8 cellular contexts compared by ENCODE assay signal in the genomic region with DNA sequence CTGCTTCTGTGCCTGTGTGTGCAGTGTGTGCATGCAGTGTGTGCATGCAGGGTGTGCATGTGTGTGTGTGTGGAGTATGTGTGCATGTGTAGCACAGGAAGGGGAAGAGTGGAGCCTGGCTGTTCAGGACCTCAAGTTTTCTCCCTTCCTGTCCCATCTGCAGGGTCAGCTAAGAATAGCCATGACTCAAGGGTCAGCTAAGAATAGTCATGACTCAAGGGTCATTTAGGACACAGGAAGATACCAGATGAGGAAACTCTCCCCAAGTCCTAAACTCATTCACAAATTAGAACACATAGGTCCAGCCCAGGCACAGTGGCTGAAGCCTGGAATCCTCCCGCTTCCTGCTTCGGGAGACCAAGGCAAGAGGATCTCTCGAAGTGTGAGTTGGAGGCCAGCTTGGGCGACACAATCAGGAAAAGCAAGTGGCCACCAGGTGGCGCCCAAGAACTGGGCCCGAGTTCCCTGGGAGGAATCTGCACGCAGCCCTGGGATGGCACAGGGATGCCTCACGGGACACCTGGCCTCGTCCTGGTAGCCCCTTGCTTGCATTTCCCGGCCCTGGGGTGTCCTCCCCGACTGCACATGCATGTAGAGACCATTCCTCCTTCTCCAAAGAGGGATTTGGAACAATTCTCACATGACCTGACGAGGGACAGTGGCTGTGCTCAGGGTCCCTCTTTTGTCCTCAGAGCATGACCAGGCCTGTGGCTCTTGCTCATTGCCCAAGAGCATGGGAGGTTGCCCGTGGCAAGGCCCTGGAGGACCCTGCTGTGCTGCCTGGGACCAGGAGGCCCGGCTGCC. TPM values are rescaled to one million over a fixed set of nuclear protein-coding genes. Genes with fewer than 3 reads are reported as not detected.
DNase-seq lines count a peak whose midpoint lies in the region; ATAC-seq and TF ChIP-seq lines count a peak whose summit lies in the region.

No MANE protein-coding gene starts in this region.

- intact Hi-C loops in A673 (cut with micrococcal nuclease; ENCODE audit: unreplicated experiment) (loop anchor here (5.0 kb wide), 1 partner anchor 479 kb away; no protein-coding TSS in a partner anchor), heart left ventricle (cut with DNase I) (loop anchor here in 7 of 10 donors (2.0 to 10.0 kb wide), 6 partner anchors 156 to 309 kb away; partner anchors contain the start of gene LANCL2 (in 1 of the 7))

- ATAC-seq in RWPE2 (ENCODE audit: low read depth) (peak; percentile 71), heart left ventricle (peak; percentile 28 to 87 (median 76))

- TF ChIP-seq CTCF in A673 (conservative IDR thresholded peaks at IDR 0.05; ENCODE audit: low read depth, low read length) (peak; percentile 92), GM13977 (IDR thresholded peaks at IDR 0.05; ENCODE audit: extremely low read depth, insufficient read depth, missing control alignments) (peak; percentile 90), RWPE2 (IDR thresholded peaks at IDR 0.05; ENCODE audit: poor library complexity, severe bottlenecking) (peak; percentile 86), heart left ventricle (IDR thresholded peaks at IDR 0.05) (peak; percentile 48 to 76 (median 64))

- no peak overlapping the region for H3K27ac ChIP-seq in A673 (ENCODE audit: low read depth, low read length, poor library complexity, severe bottlenecking)
- H3K27ac ChIP-seq in RWPE2 (ENCODE audit: poor library complexity, severe bottlenecking): no peak overlapping the region
- H3K27ac ChIP-seq in heart left ventricle: peak overlapping the region in 1 of 12 donors; percentile 24

- no peak for TF ChIP-seq POLR2A in heart left ventricle (IDR thresholded peaks at IDR 0.05)

- H3K36me3 ChIP-seq in A673 (ENCODE audit: insufficient read depth, low read length, poor library complexity, severe bottlenecking) (no peaks in the 10 kb centered on the region), RWPE2 (ENCODE audit: low read depth) (no peaks in the 10 kb centered on the region), heart left ventricle (no peaks in the 10 kb centered on the region), skeletal muscle satellite cell (ENCODE audit: insufficient read depth, low read length) (no peaks in the 10 kb centered on the region)

- DNase-seq in A673 (ENCODE audit: low spot score) (peak; percentile 80), GM13977 (ENCODE audit: low spot score) (peak; percentile 56), HT-29 (ENCODE audit: low spot score) (peak; percentile 89), RWPE2 (ENCODE audit: low spot score) (no peak), heart left ventricle (peak in 4 of 5 donors; percentile 52 to 84 (median 60)), middle frontal gyrus (ENCODE audit: extremely low spot score, low spot score) (no peak)
- DNase-seq in activated effector memory CD4-positive, alpha-beta T cell treated with Interleukin-2 at 50 U/mL for 16 hours: peak; percentile 51

- no peaks in the 10 kb centered on the region for H3K9me3 ChIP-seq in A673 (ENCODE audit: low read depth, low read length, poor library complexity, severe bottlenecking)
- H3K9me3 ChIP-seq in RWPE2 (ENCODE audit: severe bottlenecking): no peaks in the 10 kb centered on the region
- H3K9me3 ChIP-seq in heart left ventricle: no peaks in the 10 kb centered on the region
- no peaks in the 10 kb centered on the region for H3K9me3 ChIP-seq in skeletal muscle satellite cell (replicated peaks; ENCODE audit: low read length)

- H3K9ac ChIP-seq in skeletal muscle satellite cell (ENCODE audit: low read depth, low read length): no peak overlapping the region

- no peaks in the 10 kb centered on the region for H3K27me3 ChIP-seq in A673 (replicated peaks; ENCODE audit: insufficient read depth, low read depth, low read length, poor library complexity)
- no peaks in the 10 kb centered on the region for H3K27me3 ChIP-seq in RWPE2 (ENCODE audit: insufficient read depth, poor library complexity, severe bottlenecking)
- no peaks in the 10 kb centered on the region for H3K27me3 ChIP-seq in heart left ventricle
- H3K27me3 ChIP-seq in skeletal muscle satellite cell (ENCODE audit: control insufficient read depth, insufficient read depth, low read length): peaks cover 18% of the 10 kb centered on the region

- H3K4me2 ChIP-seq in skeletal muscle satellite cell (ENCODE audit: low read length): peak overlapping the region; percentile 36

- 63 to 74% (median 71%) methylated on average over 12 to 14 of the region's 14 CpGs for WGBS in heart left ventricle, 4 donors

- CTCF ChIA-PET in A673 (lab: Charles Lee): no interaction called here

- in situ Hi-C loops in GM13977 (cut with MboI; ENCODE audit: low pct_unique_long_range_greater_than_20kb, low sequenced_read_pairs, unreplicated experiment): loop anchor here (25.0 kb wide), 1 partner anchor 306 kb away; no protein-coding TSS in a partner anchor

- POLR2A ChIA-PET in A673 (lab: Charles Lee; ENCODE audit: low non-redundant PET): no interaction called here

- H3K4me1 ChIP-seq in A673 (ENCODE audit: insufficient read depth, low read length, poor library complexity, severe bottlenecking) (no peaks in the 10 kb centered on the region), RWPE2 (ENCODE audit: insufficient read depth, poor library complexity, severe bottlenecking) (no peaks in the 10 kb centered on the region), heart left ventricle (peaks cover 0 to 13% (median 2%) of the 10 kb centered on the region in 12 donors), skeletal muscle satellite cell (ENCODE audit: control insufficient read depth, insufficient read depth, low read length) (peaks cover 12% of the 10 kb centered on the region)

- no peak overlapping the region for H3K4me3 ChIP-seq in A673 (ENCODE audit: low read depth, low read length, poor library complexity, severe bottlenecking)
- H3K4me3 ChIP-seq in RWPE2 (ENCODE audit: severe bottlenecking): no peak overlapping the region
- no peak overlapping the region for H3K4me3 ChIP-seq in heart left ventricle
- H3K4me3 ChIP-seq in skeletal muscle satellite cell (ENCODE audit: low read length): no peak overlapping the region

- no TSS peak for BruUV-seq in A673 (replicated peaks; lab: Mats Ljungman, UMichigan)

RNA-seq across cellular contexts. Expression of gene VOPP1, which starts 21.4 kb away (rescaled TPM):
- total RNA-seq in A673 (2021) (44.8 and 49.6 TPM in 2 replicates), heart left ventricle (10 to 100 TPM; 20.3 to 58.0 (median 26.8) TPM)
- 126 and 133 TPM in 2 replicates for total RNA-seq in HT-29 (2014; rRNA removed; shearing (Covaris generic))
- polyA plus RNA-seq in heart left ventricle: 10 to 100 TPM in 1 of 2 donors, 1 to 10 TPM in 1; 9.9 to 22.8 TPM
- 31.9 and 38.2 TPM in 2 replicates for total RNA-seq in skeletal muscle satellite cell (2012; rRNA removed)

Comparison
In these comparisons a context has a peak if more than half of its experiments do, and no peak if none do; other contexts are left out.
1. DNase-seq: peak in A673 (single experiment), GM13977 (single experiment), HT-29 (single experiment), activated effector memory CD4-positive, alpha-beta T cell treated with Interleukin-2 at 50 U/mL for 16 hours (single experiment) and heart left ventricle (4 of 5); none in RWPE2 (single experiment) and middle frontal gyrus (single experiment).
2. Peak in every context shown above with its lines, with median percentiles within 50 percentile points of each other: CTCF ChIP-seq.